In genomic region chr6:152636675-152637421, GRCh38 we compare ENCODE assay signal across 8 cellular contexts. TPM values are rescaled to one million over a fixed set of nuclear protein-coding genes. Genes with fewer than 3 reads are reported as not detected.
DNase-seq lines count a peak whose midpoint lies in the region; ATAC-seq, FAIRE-seq and TF ChIP-seq lines count a peak whose summit lies in the region.

Gene SYNE1, minus strand, starts transcription at chr6:152637362. Its CDS starts 9,031 bp downstream, at chr6:152628331.

- no peaks in the 10 kb centered on the region for H3K9me3 Mint-ChIP-seq in T-helper 2 cell treated with Interferon-gamma antibody and Interleukin-4, amounts not matched to agents 5 μg/mL and 100 μg/mL, for 36 hours

- TF ChIP-seq POLR2A in upper lobe of left lung (IDR thresholded peaks at IDR 0.05): no peak

- H3K9me3 ChIP-seq in HAP-1 (no peaks in the 10 kb centered on the region), mononuclear cell (ENCODE audit: low read depth, low read length) (no peaks in the 10 kb centered on the region), upper lobe of left lung (no peaks in the 10 kb centered on the region)

- no peaks in the 10 kb centered on the region for H3K36me3 Mint-ChIP-seq in T-helper 2 cell treated with Interferon-gamma antibody and Interleukin-4, amounts not matched to agents 5 μg/mL and 100 μg/mL, for 36 hours (ENCODE audit: low read depth)

- DNase-seq in D721Med (ENCODE audit: insufficient read length, low spot score): peak; percentile 18
- DNase-seq in HAP-1 (ENCODE audit: low spot score in 2 of 2): peak; percentile 9 to 43
- no peak for DNase-seq in T-helper 2 cell treated with Interferon-gamma antibody and Interleukin-4, amounts not matched to agents 5 μg/mL and 100 μg/mL, for 36 hours (ENCODE audit: low spot score)
- peak; percentile 24 for DNase-seq in epithelial cell of esophagus (ENCODE audit: low read depth)
- peak; percentile 55 to 92 for DNase-seq in upper lobe of left lung
- no peak for DNase-seq in GM19240 (ENCODE audit: insufficient read length, low spot score)
- no peak for DNase-seq in kidney glomerular epithelial cell (lab: John Stamatoyannopoulos, UW)

- peaks cover 8% of the 10 kb centered on the region for H3K27me3 ChIP-seq in HAP-1 (ENCODE audit: low read depth)
- H3K27me3 ChIP-seq in mononuclear cell (ENCODE audit: insufficient read depth, low read length): peaks cover 13% of the 10 kb centered on the region
- H3K27me3 ChIP-seq in upper lobe of left lung: no peaks in the 10 kb centered on the region

- H3K27ac ChIP-seq in upper lobe of left lung: peak within 1 kb of the TSS; percentile 77 to 92 (median 81)

- H3K4me3 Mint-ChIP-seq in T-helper 2 cell treated with Interferon-gamma antibody and Interleukin-4, amounts not matched to agents 5 μg/mL and 100 μg/mL, for 36 hours: peak within 1 kb of the TSS; percentile 77

- no peak for FAIRE-seq in D721Med (lab: Jason Lieb, UNC)

- H3K27me3 Mint-ChIP-seq in T-helper 2 cell treated with Interferon-gamma antibody and Interleukin-4, amounts not matched to agents 5 μg/mL and 100 μg/mL, for 36 hours (ENCODE audit: low read depth): peaks cover 49% of the 10 kb centered on the region

- no peak for TF ChIP-seq EP300 in upper lobe of left lung (IDR thresholded peaks at IDR 0.05)

- TF ChIP-seq CTCF in D721Med (IDR thresholded peaks at IDR 0.05; ENCODE audit: insufficient read depth, missing control alignments): no peak
- no peak for TF ChIP-seq CTCF in epithelial cell of esophagus (IDR thresholded peaks at IDR 0.05; ENCODE audit: insufficient read depth, low read depth, low read length, missing control alignments)
- no peak for TF ChIP-seq CTCF in upper lobe of left lung (IDR thresholded peaks at IDR 0.05)

- H3K4me1 ChIP-seq in HAP-1 (no peaks in the 10 kb centered on the region), mononuclear cell (ENCODE audit: insufficient read depth, low read length) (peaks cover 29% of the 10 kb centered on the region), upper lobe of left lung (peaks cover 20 to 36% (median 27%) of the 10 kb centered on the region in 4 donors)

- peak; percentile 74 to 90 for ATAC-seq in upper lobe of left lung (ENCODE audit: low FRiP score in 2 of 2)

- H3K27ac Mint-ChIP-seq in T-helper 2 cell treated with Interferon-gamma antibody and Interleukin-4, amounts not matched to agents 5 μg/mL and 100 μg/mL, for 36 hours: no peak within 1 kb of the TSS

- in situ Hi-C loops in HAP-1 (cut with MboI; ENCODE audit: low sequenced_read_pairs): no loop called here

- H3K4me1 Mint-ChIP-seq in T-helper 2 cell treated with Interferon-gamma antibody and Interleukin-4, amounts not matched to agents 5 μg/mL and 100 μg/mL, for 36 hours (ENCODE audit: low read depth): peaks cover 7% of the 10 kb centered on the region

- WGBS in upper lobe of left lung, 2 donors: 2% methylated on average over 22 to 51 of the region's 78 CpGs

- H3K36me3 ChIP-seq in HAP-1 (replicated peaks): no peaks in the 10 kb centered on the region
- H3K36me3 ChIP-seq in upper lobe of left lung: no peaks in the 10 kb centered on the region

- H3K4me3 ChIP-seq in HAP-1 (peak within 1 kb of the TSS; percentile 29), epithelial cell of esophagus (ENCODE audit: low read length) (peak within 1 kb of the TSS; percentile 28), mononuclear cell (ENCODE audit: low read length) (peak within 1 kb of the TSS; percentile 49), upper lobe of left lung (peak within 1 kb of the TSS; percentile 6 to 85 (median 68))

RNA-seq across cellular contexts. Expression of gene SYNE1, which starts in this region (rescaled TPM):
- total RNA-seq in mononuclear cell: 143 TPM
- total RNA-seq in upper lobe of left lung: 100 to 1,000 TPM; 160 to 859 (median 490) TPM

Comparison
In these comparisons a context has a peak if more than half of its experiments do, and no peak if none do; other contexts are left out.
1. DNase-seq: peak in D721Med (single experiment), HAP-1 (2 of 2), epithelial cell of esophagus (single experiment) and upper lobe of left lung (2 of 2); none in T-helper 2 cell treated with Interferon-gamma antibody and Interleukin-4, amounts not matched to agents 5 μg/mL and 100 μg/mL, for 36 hours (single experiment), GM19240 (single experiment) and kidney glomerular epithelial cell (single experiment).
2. Peak in every context shown above with its lines, with median percentiles within 50 percentile points of each other: H3K4me3 ChIP-seq.